25 cellular contexts compared by ENCODE assay signal in the genomic region with DNA sequence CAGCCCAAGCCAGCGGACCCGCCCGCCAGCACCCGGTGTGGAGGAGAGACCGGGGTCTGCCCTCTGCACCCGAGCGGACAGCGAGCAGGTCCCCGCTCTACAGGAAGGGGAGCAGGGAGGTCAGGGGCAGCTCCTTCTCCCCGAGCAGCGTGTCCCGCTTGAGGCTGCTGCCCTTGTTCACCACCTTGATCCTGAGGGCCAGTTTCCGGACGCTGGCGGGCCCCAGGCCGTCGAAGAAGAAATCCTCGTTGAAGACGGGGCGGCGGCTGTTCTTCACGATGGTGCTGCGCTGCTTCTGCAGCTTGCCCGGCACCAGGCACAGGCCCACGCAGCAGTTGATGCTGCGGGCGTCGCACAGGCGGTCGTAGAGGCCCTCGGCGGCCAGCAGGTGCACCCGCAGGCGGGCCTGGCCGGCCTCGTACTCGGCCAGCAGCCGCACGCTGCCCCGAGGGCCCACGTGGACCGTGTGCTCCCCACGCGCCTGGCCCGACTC. TPM values are rescaled to one million over a fixed set of nuclear protein-coding genes. Genes with fewer than 3 reads are reported as not detected.
DNase-seq lines count a peak whose midpoint lies in the region; ATAC-seq and TF ChIP-seq lines count a peak whose summit lies in the region.
"Had no signal": no experiment of that assay in that cellular context is flagged by ENCODE, and none has a peak within 500 bp of the region (broad histone marks: within the 10 kb centered on the region; RNA-seq: fewer than 3 reads in every experiment).

No MANE protein-coding gene starts in this region.

- H3K9me3 ChIP-seq in RWPE2 (ENCODE audit: severe bottlenecking): no peaks in the 10 kb centered on the region
- H3K9me3 ChIP-seq in aorta (ENCODE audit: control insufficient read depth, low read length): no peaks in the 10 kb centered on the region
- H3K9me3 ChIP-seq: ascending aorta, upper lobe of left lung had no signal

- H3K27ac ChIP-seq in RWPE2 (ENCODE audit: poor library complexity, severe bottlenecking) (no peak overlapping the region), aorta (ENCODE audit: low read depth in 1 of 2, low read length in 2 of 2) (no peak overlapping the region)
- H3K27ac ChIP-seq: ascending aorta, coronary artery, SJSA1, upper lobe of left lung had no signal

- peak; percentile 7 for ATAC-seq in stimulated activated naive CD8-positive, alpha-beta T cell treated with anti-CD3 and anti-CD28 coated beads, Interleukin-15, Interleukin-2, amounts not matched to agents 100 U/mL and 50 U/mL, for 24 hours
- no peak for ATAC-seq in stimulated activated naive CD8-positive, alpha-beta T cell treated with anti-CD3 and anti-CD28 coated beads, Interleukin-15, amount 100 ng/mL, for 72 hours
- ATAC-seq in RWPE2 (ENCODE audit: low read depth) (no peak), left lobe of liver (no peak), aorta (ENCODE audit: low FRiP score) (no peak), HG02884 (IDR thresholded peaks at IDR 0.05; ENCODE audit: unreplicated experiment) (no peak)
- ATAC-seq: T-cell had no signal

- H3K27me3 ChIP-seq in RWPE2 (ENCODE audit: insufficient read depth, poor library complexity, severe bottlenecking): peaks cover 13% of the 10 kb centered on the region
- H3K27me3 ChIP-seq in aorta (ENCODE audit: control insufficient read depth in 1 of 2, insufficient read depth in 2 of 2, low read length in 1 of 2): no peaks in the 10 kb centered on the region

- H3K4me3 ChIP-seq in RWPE2 (ENCODE audit: severe bottlenecking): no peak overlapping the region
- H3K4me3 ChIP-seq in aorta (ENCODE audit: low read length in 2 of 2): no peak overlapping the region
- H3K4me3 ChIP-seq: ascending aorta, coronary artery, SJSA1, upper lobe of left lung had no signal

- 87 to 91% methylated on average over 45 of the region's 45 CpGs for WGBS in aorta, 2 donors

- no peak for TF ChIP-seq CTCF in RWPE2 (IDR thresholded peaks at IDR 0.05; ENCODE audit: poor library complexity, severe bottlenecking)

- no peaks in the 10 kb centered on the region for H3K4me1 ChIP-seq in RWPE2 (ENCODE audit: insufficient read depth, poor library complexity, severe bottlenecking)
- H3K4me1 ChIP-seq in aorta (ENCODE audit: control insufficient read depth in 1 of 2, insufficient read depth in 2 of 2, low read length in 2 of 2): no peaks in the 10 kb centered on the region

- intact Hi-C loops in aorta (cut with DNase I): no loop called here

- H3K4me1 Mint-ChIP-seq in stimulated activated naive CD8-positive, alpha-beta T cell treated with anti-CD3 and anti-CD28 coated beads, Interleukin-15, amount 100 ng/mL, for 72 hours: peaks cover 18% of the 10 kb centered on the region
- H3K4me1 Mint-ChIP-seq: activated naive CD8-positive, alpha-beta T cell treated with anti-CD3 and anti-CD28 coated beads, Interleukin-2, amount 10 ng/mL, durations not matched to agents 7 days and 5 days had no signal

- no peaks in the 10 kb centered on the region for H3K9me3 Mint-ChIP-seq in stimulated activated naive CD8-positive, alpha-beta T cell treated with anti-CD3 and anti-CD28 coated beads, Interleukin-15, amount 100 ng/mL, for 72 hours
- H3K9me3 Mint-ChIP-seq: activated naive CD8-positive, alpha-beta T cell treated with anti-CD3 and anti-CD28 coated beads, Interleukin-2, amount 10 ng/mL, durations not matched to agents 7 days and 5 days; stimulated activated memory B cell treated with anti-CD40 and anti-IgM and Interleukin-4, amounts not matched to agents 10 μg/mL and 1 μg/mL and 100 μg/mL, for 72 hours; T-cell had no signal

- peaks cover 52% of the 10 kb centered on the region for H3K27me3 Mint-ChIP-seq in stimulated activated naive CD8-positive, alpha-beta T cell treated with anti-CD3 and anti-CD28 coated beads, Interleukin-15, amount 100 ng/mL, for 72 hours

- H3K27ac Mint-ChIP-seq in stimulated activated naive CD8-positive, alpha-beta T cell treated with anti-CD3 and anti-CD28 coated beads, Interleukin-15, amount 100 ng/mL, for 72 hours: no peak overlapping the region
- H3K27ac Mint-ChIP-seq: activated naive CD8-positive, alpha-beta T cell treated with anti-CD3 and anti-CD28 coated beads, Interleukin-2, amount 10 ng/mL, durations not matched to agents 7 days and 5 days; stimulated activated memory B cell treated with anti-CD40 and anti-IgM and Interleukin-4, amounts not matched to agents 10 μg/mL and 1 μg/mL and 100 μg/mL, for 72 hours; T-cell had no signal

- H3K4me3 Mint-ChIP-seq in stimulated activated naive CD8-positive, alpha-beta T cell treated with anti-CD3 and anti-CD28 coated beads, Interleukin-15, amount 100 ng/mL, for 72 hours: no peak overlapping the region
- H3K4me3 Mint-ChIP-seq: activated naive CD8-positive, alpha-beta T cell treated with anti-CD3 and anti-CD28 coated beads, Interleukin-2, amount 10 ng/mL, durations not matched to agents 7 days and 5 days; stimulated activated memory B cell treated with anti-CD40 and anti-IgM and Interleukin-4, amounts not matched to agents 10 μg/mL and 1 μg/mL and 100 μg/mL, for 72 hours had no signal

- no peak for DNase-seq in stimulated activated naive CD8-positive, alpha-beta T cell treated with anti-CD3 and anti-CD28 coated beads, Interleukin-15, Interleukin-2, amounts not matched to agents 100 U/mL and 50 U/mL, for 24 hours
- no peak for DNase-seq in stimulated activated naive CD8-positive, alpha-beta T cell treated with anti-CD3 and anti-CD28 coated beads, Interleukin-15, amount 100 ng/mL, for 72 hours
- DNase-seq in RWPE2 (ENCODE audit: low spot score): peak; percentile 54
- DNase-seq in left lobe of liver (ENCODE audit: low spot score): peak; percentile 35
- DNase-seq in aorta: peak; percentile 26 to 57
- no peak for DNase-seq in germinal center (ENCODE audit: low spot score)
- DNase-seq in stimulated activated CD4-positive, alpha-beta T cell treated with anti-CD3 and anti-CD28 coated beads, Interleukin-4, amount 100 ng/mL, for 24 hours: no peak
- DNase-seq: activated CD4-positive, alpha-beta T cell treated with anti-CD3 and anti-CD28 coated beads for 48 hours; activated naive CD8-positive, alpha-beta T cell treated with anti-CD3 and anti-CD28 coated beads, Interleukin-2, amount 10 ng/mL, durations not matched to agents 7 days and 5 days; C1 segment of cervical spinal cord; COR-L47; DND-41; effector memory CD4-positive, alpha-beta T cell; Kasumi-1; MV-4-11; NCI-H146; NCI-H446 treated with DMSO at 0.1 percent for 48 hours; NCI-H82; T-cell had no signal

- no peaks in the 10 kb centered on the region for H3K36me3 ChIP-seq in RWPE2 (ENCODE audit: low read depth)
- no peaks in the 10 kb centered on the region for H3K36me3 ChIP-seq in aorta (ENCODE audit: control insufficient read depth in 1 of 2, insufficient read depth in 2 of 2, low read length in 1 of 2)
- H3K36me3 ChIP-seq: ascending aorta, SJSA1, upper lobe of left lung had no signal

RNA-seq across cellular contexts. Expression of gene C2CD4C, which starts 1.9 kb away (rescaled TPM):
- total RNA-seq in left lobe of liver (0.33 TPM), aorta (1 to 10 TPM in 1 of 2 donors, under 1 TPM in 1; 0.88 to 1.1 TPM)
- polyA plus RNA-seq in aorta: not detected
- total RNA-seq: activated naive CD8-positive, alpha-beta T cell treated with anti-CD3 and anti-CD28 coated beads, Interleukin-2, amount 10 ng/mL, durations not matched to agents 7 days and 5 days had no signal

RNA-seq across cellular contexts. Expression of gene SHC2, which starts 53.8 kb away (rescaled TPM):
- total RNA-seq in left lobe of liver: 57.8 TPM
- total RNA-seq in aorta: 10 to 100 TPM in 1 of 2 donors, 1 to 10 TPM in 1; 9.7 to 31.4 TPM
- 10 to 100 TPM in 1 of 2 donors, 1 to 10 TPM in 1; 7.3 to 10.9 TPM for polyA plus RNA-seq in aorta
- total RNA-seq: SJSA1 had no signal

Comparison
In these comparisons a context has a peak if more than half of its experiments do, and no peak if none do; other contexts are left out.
1. DNase-seq: peak in RWPE2 (single experiment), left lobe of liver (single experiment) and aorta (2 of 2); none in stimulated activated naive CD8-positive, alpha-beta T cell treated with anti-CD3 and anti-CD28 coated beads, Interleukin-15, Interleukin-2, amounts not matched to agents 100 U/mL and 50 U/mL, for 24 hours (single experiment), stimulated activated naive CD8-positive, alpha-beta T cell treated with anti-CD3 and anti-CD28 coated beads, Interleukin-15, amount 100 ng/mL, for 72 hours (0 of 2), germinal center (single experiment) and stimulated activated CD4-positive, alpha-beta T cell treated with anti-CD3 and anti-CD28 coated beads, Interleukin-4, amount 100 ng/mL, for 24 hours (single experiment).